ENCODE assay signal across 8 cellular contexts in genomic region chr1:209150114-209150513, GRCh38.
A peak's percentile ranks its signal among the peaks of the same experiment; 100 is the strongest.
DNase-seq lines count a peak whose midpoint lies in the region; ATAC-seq and TF ChIP-seq lines count a peak whose summit lies in the region.

No MANE protein-coding gene starts in this region.

- H3K9me3 Mint-ChIP-seq in T-cell: peaks cover 0 to 4% (median 0%) of the 10 kb centered on the region in 3 donors
- H3K9me3 Mint-ChIP-seq in effector memory CD8-positive, alpha-beta T cell: peaks cover 0 to 3% of the 10 kb centered on the region in 2 donors

- DNase-seq in GM23248 (peak; percentile 49), NAMALWA (ENCODE audit: low spot score) (peak; percentile 33), mammary epithelial cell (peak; percentile 44), myocyte (ENCODE audit: low read depth) (peak; percentile 81), NCI-H345 treated with DMSO at 0.1 percent for 48 hours (lab: John Stamatoyannopoulos, UW; ENCODE audit: unreplicated experiment) (no peak), T-cell (no peak), NCI-H748 treated with DMSO at 0.1 percent for 48 hours (lab: John Stamatoyannopoulos, UW) (no peak)
- DNase-seq in effector memory CD8-positive, alpha-beta T cell: no peak

- H2AFZ ChIP-seq in GM23248: no peak overlapping the region
- no peak overlapping the region for H2AFZ ChIP-seq in mammary epithelial cell (ENCODE audit: low read depth, low read length)

- no peaks in the 10 kb centered on the region for H3F3A ChIP-seq in GM23248 (ENCODE audit: insufficient read depth)

- no peak overlapping the region for H3K27ac Mint-ChIP-seq in T-cell
- no peak overlapping the region for H3K27ac Mint-ChIP-seq in effector memory CD8-positive, alpha-beta T cell

- H3K4me1 ChIP-seq in GM23248 (ENCODE audit: insufficient read depth) (no peaks in the 10 kb centered on the region), mammary epithelial cell (ENCODE audit: insufficient read depth, low read length) (no peaks in the 10 kb centered on the region)

- no peaks in the 10 kb centered on the region for H3K9me2 ChIP-seq in GM23248 (ENCODE audit: insufficient read depth)

- H3K9me3 ChIP-seq in GM23248 (ENCODE audit: low read depth) (no peaks in the 10 kb centered on the region), mammary epithelial cell (replicated peaks; ENCODE audit: insufficient read depth, low read length) (no peaks in the 10 kb centered on the region)

- H3K36me3 ChIP-seq in GM23248 (ENCODE audit: low read depth) (no peaks in the 10 kb centered on the region), mammary epithelial cell (ENCODE audit: insufficient read depth, low read length) (no peaks in the 10 kb centered on the region)

- no peak overlapping the region for H3K4me2 ChIP-seq in GM23248 (ENCODE audit: unreplicated experiment)
- H3K4me2 ChIP-seq in mammary epithelial cell (ENCODE audit: insufficient read depth, low read depth, low read length): no peak overlapping the region

- no peak overlapping the region for H3K4me3 Mint-ChIP-seq in T-cell
- no peak overlapping the region for H3K4me3 Mint-ChIP-seq in effector memory CD8-positive, alpha-beta T cell

- peaks cover 0 to 8% of the 10 kb centered on the region in 2 donors for H3K27me3 Mint-ChIP-seq in T-cell
- H3K27me3 Mint-ChIP-seq in effector memory CD8-positive, alpha-beta T cell: no peaks in the 10 kb centered on the region

- H3K27ac ChIP-seq in GM23248 (no peak overlapping the region), mammary epithelial cell (ENCODE audit: insufficient read depth, low read depth, low read length) (no peak overlapping the region)

- 1 to 4% methylated on average over 3 of the region's 3 CpGs for WGBS in GM23248 (ENCODE audit: low coverage in 1 of 2, low lambda C conversion rate in 2 of 2, missing lambda C conversion rate in 2 of 2), 2 experiments
- WGBS in mammary epithelial cell (ENCODE audit: low coverage, missing lambda C conversion rate): 8% methylated on average over 3 of the region's 3 CpGs

- CTCF ChIA-PET in mammary epithelial cell (lab: Charles Lee; ENCODE audit: low non-redundant PET) (no interaction called here), T-cell (lab: Charles Lee) (no interaction called here)

- dilution Hi-C loops in mammary epithelial cell (cut with HindIII; ENCODE audit: low sequenced_read_pairs): no loop called here

- no TSS peak for BruUV-seq in mammary epithelial cell (replicated peaks; lab: Mats Ljungman, UMichigan)

- H4K20me1 ChIP-seq in GM23248 (ENCODE audit: insufficient read depth): no peaks in the 10 kb centered on the region
- H4K20me1 ChIP-seq in mammary epithelial cell (ENCODE audit: insufficient read depth, low read length): no peaks in the 10 kb centered on the region

- intact Hi-C loops in mammary epithelial cell (cut with micrococcal nuclease): no loop called here

- H3K4me1 Mint-ChIP-seq in T-cell: no peaks in the 10 kb centered on the region
- no peaks in the 10 kb centered on the region for H3K4me1 Mint-ChIP-seq in effector memory CD8-positive, alpha-beta T cell (ENCODE audit: low read depth in 2 of 2)

- POLR2A ChIA-PET in T-cell (lab: Charles Lee): no interaction called here

- TF ChIP-seq CTCF in mammary epithelial cell (conservative IDR thresholded peaks at IDR 0.05 in 1 of 2, IDR thresholded peaks at IDR 0.05 in 1 of 2; ENCODE audit: extremely low read depth in 1 of 2, insufficient read depth in 1 of 2, low read depth in 1 of 2, low read length in 2 of 2): no peak

- in situ Hi-C loops in GM23248 (cut with MboI) (no loop called here), mammary epithelial cell (cut with MboI; ENCODE audit: low sequenced_read_pairs in 2 of 2) (no loop called here)

- H3K9ac ChIP-seq in GM23248 (no peak overlapping the region), mammary epithelial cell (ENCODE audit: insufficient read depth, low read length) (no peak overlapping the region)

- ATAC-seq in T-cell (replicated peaks in 1 of 4): no peak
- ATAC-seq in effector memory CD8-positive, alpha-beta T cell (replicated peaks): no peak

- H3K79me2 ChIP-seq in GM23248 (ENCODE audit: insufficient read depth) (no peaks in the 10 kb centered on the region), mammary epithelial cell (ENCODE audit: insufficient read depth, low read length) (no peaks in the 10 kb centered on the region)

- H3K27me3 ChIP-seq in GM23248 (replicated peaks; ENCODE audit: insufficient read depth): no peaks in the 10 kb centered on the region
- H3K27me3 ChIP-seq in mammary epithelial cell (ENCODE audit: insufficient read depth, low read length): no peaks in the 10 kb centered on the region

- H3K4me3 ChIP-seq in GM23248 (no peak overlapping the region), mammary epithelial cell (replicated peaks in 1 of 3; ENCODE audit: insufficient read depth in 1 of 3, low read depth in 2 of 3, low read length in 3 of 3) (no peak overlapping the region)

- no peaks in the 10 kb centered on the region for H3K36me3 Mint-ChIP-seq in T-cell
- H3K36me3 Mint-ChIP-seq in effector memory CD8-positive, alpha-beta T cell (ENCODE audit: insufficient read depth): no peaks in the 10 kb centered on the region

Comparison
In these comparisons a context has a peak if more than half of its experiments do, and no peak if none do; other contexts are left out.
1. DNase-seq: peak in GM23248 (single experiment), NAMALWA (single experiment), mammary epithelial cell (single experiment) and myocyte (single experiment); none in NCI-H345 treated with DMSO at 0.1 percent for 48 hours (single experiment), T-cell (0 of 34), NCI-H748 treated with DMSO at 0.1 percent for 48 hours (single experiment) and effector memory CD8-positive, alpha-beta T cell (0 of 3).